19 cellular contexts compared by ENCODE assay signal in genomic region chr19:4774136-4774535, GRCh38.
"Had no signal": no experiment of that assay in that cellular context is flagged by ENCODE, and none has a peak within 500 bp of the region (broad histone marks: within the 10 kb centered on the region; RNA-seq: fewer than 3 reads in every experiment).

No MANE protein-coding gene starts in this region.

- H3K27me3 ChIP-seq: right lobe of liver had no signal

- DNase-seq: activated CD4-positive, alpha-beta T cell treated with anti-CD3 and anti-CD28 coated beads, Interleukin-2, amount 50 U/mL, for 1 hour; activated CD8-positive, alpha-beta T cell treated with anti-CD3 and anti-CD28 coated beads for 36 hours; activated gamma-delta T cell treated with Interleukin-2 at 50 U/mL for 16 hours; activated T-cell treated with anti-CD3 and anti-CD28 coated beads, Interleukin-2, amount 50 U/mL, for 4 hours; effector CD4-positive, alpha-beta T cell; foreskin melanocyte; heart right ventricle; left lung; mesendoderm; mucosa of descending colon; right lobe of liver; stimulated activated CD4-positive, alpha-beta T cell treated with anti-CD3 and anti-CD28 coated beads, Interleukin-2, amount 100 ng/mL, for 48 hours; stimulated activated naive CD8-positive, alpha-beta T cell treated with anti-CD3 and anti-CD28 coated beads, Interleukin-15, Interleukin-2, amounts not matched to agents 100 U/mL and 50 U/mL, for 24 hours; T-helper 17 cell; T1000 had no signal

- H3K9me3 ChIP-seq: esophagus muscularis mucosa, left lung, mucosa of descending colon, neutrophil, right lobe of liver, thoracic aorta had no signal

- H3K4me3 ChIP-seq: esophagus muscularis mucosa, heart right ventricle, left lung, lung, mucosa of descending colon, right lobe of liver, thoracic aorta had no signal

- H3K27ac ChIP-seq: esophagus muscularis mucosa, heart right ventricle, left lung, neutrophil, right lobe of liver, thoracic aorta had no signal

- H3K36me3 ChIP-seq: esophagus muscularis mucosa, heart right ventricle, left lung, neutrophil, right lobe of liver, thoracic aorta had no signal
